Comparison of ENCODE assay signal across 9 cellular contexts in the genomic region with DNA sequence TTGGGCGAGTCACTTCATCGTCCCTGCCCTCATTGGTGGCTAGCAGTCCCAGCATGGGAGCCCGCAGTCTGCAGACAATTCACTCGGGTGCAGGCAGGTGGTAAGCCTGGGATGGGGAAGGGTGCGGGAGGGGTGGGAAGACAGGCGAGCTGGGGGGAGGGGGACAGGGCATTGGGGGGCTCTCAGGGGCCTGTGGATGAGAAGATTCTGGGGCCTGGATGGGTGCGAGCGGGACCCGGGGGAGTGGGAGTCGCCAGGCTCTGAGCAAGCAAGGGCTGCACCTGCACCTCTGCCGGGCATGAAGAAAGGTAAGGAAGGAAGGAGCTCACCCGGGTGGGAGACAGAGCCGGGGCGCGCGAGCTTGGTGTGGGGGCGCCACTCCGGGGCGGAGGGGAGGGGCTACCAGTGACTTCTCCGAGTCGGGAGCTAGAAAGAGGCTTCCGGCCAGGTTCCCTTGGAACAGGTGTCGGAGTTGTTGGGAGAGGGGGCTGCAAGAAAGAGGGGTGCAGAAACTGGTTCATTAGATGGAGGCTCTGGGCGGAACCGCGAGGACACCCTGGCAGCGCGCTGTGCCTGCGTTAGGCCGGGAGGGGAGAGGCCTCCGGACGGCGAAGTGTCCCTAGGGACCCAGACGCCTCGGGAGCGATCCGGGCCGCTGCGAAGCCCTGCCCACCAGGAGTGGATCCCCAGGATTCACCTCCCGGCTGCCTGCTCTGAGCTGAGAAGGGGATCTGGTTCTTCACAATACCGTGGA.
DNase-seq lines count a peak whose midpoint lies in the region; ATAC-seq and TF ChIP-seq lines count a peak whose summit lies in the region.
"Had no signal": no experiment of that assay in that cellular context is flagged by ENCODE, and none has a peak within 500 bp of the region (broad histone marks: within the 10 kb centered on the region; RNA-seq: fewer than 3 reads in every experiment).

No MANE protein-coding gene starts in this region.

- H3K9ac ChIP-seq in GM23248, result no peak overlapping the region

- H3K9me2 ChIP-seq in GM23248 (ENCODE audit: insufficient read depth), result no peaks in the 10 kb centered on the region

- no peak for ATAC-seq in HG03521 (IDR thresholded peaks at IDR 0.05; ENCODE audit: unreplicated experiment)

- intact Hi-C loops in stomach (cut with DNase I; ENCODE audit: low total_unique reads), result no loop called here

- H3K27me3 ChIP-seq in GM23248 (replicated peaks; ENCODE audit: insufficient read depth), result peaks cover 30% of the 10 kb centered on the region
- no peaks in the 10 kb centered on the region for H3K27me3 ChIP-seq in brain microvascular endothelial cell (replicated peaks)
- peaks cover 0 to 13% (median 0%) of the 10 kb centered on the region in 3 donors for H3K27me3 ChIP-seq in stomach

- DNase-seq in GM23248 (peak; percentile 29), brain microvascular endothelial cell (no peak), iris pigment epithelial cell (ENCODE audit: low read depth) (peak; percentile 10), stomach (no peak), GM19238 (ENCODE audit: insufficient read length, low spot score) (no peak)
- DNase-seq in effector CD8-positive, alpha-beta T cell (lab: John Stamatoyannopoulos, UW), result no peak
- DNase-seq: activated naive CD4-positive, alpha-beta T cell treated with Interleukin-2 at 50 U/mL for 16 hours; stimulated activated naive CD4-positive, alpha-beta T cell treated with Interleukin-2 at 50 U/mL for 16 hours had no signal

- H3F3A ChIP-seq in GM23248 (ENCODE audit: insufficient read depth), result no peaks in the 10 kb centered on the region

- H4K20me1 ChIP-seq in GM23248 (ENCODE audit: insufficient read depth), result no peaks in the 10 kb centered on the region

- H3K4me3 ChIP-seq in GM23248 (0 out of 2 replicates have a peak overlapping the region, but pooled peaks have one; percentile 23), brain microvascular endothelial cell (ENCODE audit: low read depth, low read length) (peak overlapping the region; percentile 9), stomach (peak overlapping the region; percentile 11 to 28 (median 16))

- TF ChIP-seq CTCF in brain microvascular endothelial cell (IDR thresholded peaks at IDR 0.05; ENCODE audit: low read depth, low read length, missing control alignments), result no peak
- no peak for TF ChIP-seq CTCF in stomach (IDR thresholded peaks at IDR 0.05)

- H3K36me3 ChIP-seq in GM23248 (ENCODE audit: low read depth), result no peaks in the 10 kb centered on the region
- H3K36me3 ChIP-seq in brain microvascular endothelial cell (replicated peaks), result peaks cover 15% of the 10 kb centered on the region
- peaks cover 0 to 43% (median 15%) of the 10 kb centered on the region in 4 donors for H3K36me3 ChIP-seq in stomach

- in situ Hi-C loops in GM23248 (cut with MboI), result no loop called here
- in situ Hi-C loops in brain microvascular endothelial cell (cut with HindIII; ENCODE audit: low pct_ligation_motif_present, low sequenced_read_pairs), result no loop called here

- H3K4me2 ChIP-seq in GM23248 (ENCODE audit: unreplicated experiment), result peak overlapping the region; percentile 21

- no peak overlapping the region for H3K27ac ChIP-seq in GM23248
- H3K27ac ChIP-seq in brain microvascular endothelial cell, result no peak overlapping the region
- peak overlapping the region in 3 of 5 donors; percentile 25 to 76 (median 43) for H3K27ac ChIP-seq in stomach

- H3K4me1 ChIP-seq in GM23248 (ENCODE audit: insufficient read depth), result 0 out of 2 replicates have a peak, but pooled peaks cover 4% of the 10 kb centered on the region
- peaks cover 0 to 25% (median 10%) of the 10 kb centered on the region in 4 donors for H3K4me1 ChIP-seq in stomach

- TF ChIP-seq EP300 in stomach (IDR thresholded peaks at IDR 0.05), result no peak

- TF ChIP-seq POLR2A in stomach (IDR thresholded peaks at IDR 0.05), result no peak

- no peaks in the 10 kb centered on the region for H3K79me2 ChIP-seq in GM23248 (ENCODE audit: insufficient read depth)

- H3K9me3 ChIP-seq in GM23248 (ENCODE audit: low read depth), result no peaks in the 10 kb centered on the region
- H3K9me3 ChIP-seq in stomach, result peaks cover 0 to 7% (median 0%) of the 10 kb centered on the region in 4 donors

- WGBS in GM23248 (ENCODE audit: low coverage in 1 of 2, low lambda C conversion rate in 2 of 2, missing lambda C conversion rate in 2 of 2), 2 experiments, result 7% methylated on average over 30 to 41 of the region's 41 CpGs
- 40 to 68% (median 56%) methylated on average over 38 to 41 of the region's 41 CpGs for WGBS in stomach, 5 donors

- H2AFZ ChIP-seq in GM23248, result peak overlapping the region; percentile 31; the same call in 1 of the 2 replicates

Comparison
In these comparisons a context has a peak if more than half of its experiments do, and no peak if none do; other contexts are left out.
1. DNase-seq: peak in GM23248 (single experiment) and iris pigment epithelial cell (single experiment); none in brain microvascular endothelial cell (single experiment), stomach (single experiment), GM19238 (single experiment) and effector CD8-positive, alpha-beta T cell (single experiment).
2. H3K27ac ChIP-seq: peak in stomach (3 of 5); none in GM23248 (single experiment) and brain microvascular endothelial cell (single experiment).
3. Peak in every context shown above with its lines, with median percentiles within 50 percentile points of each other: H3K4me3 ChIP-seq.